8 cellular contexts compared by ENCODE assay signal in the genomic region with DNA sequence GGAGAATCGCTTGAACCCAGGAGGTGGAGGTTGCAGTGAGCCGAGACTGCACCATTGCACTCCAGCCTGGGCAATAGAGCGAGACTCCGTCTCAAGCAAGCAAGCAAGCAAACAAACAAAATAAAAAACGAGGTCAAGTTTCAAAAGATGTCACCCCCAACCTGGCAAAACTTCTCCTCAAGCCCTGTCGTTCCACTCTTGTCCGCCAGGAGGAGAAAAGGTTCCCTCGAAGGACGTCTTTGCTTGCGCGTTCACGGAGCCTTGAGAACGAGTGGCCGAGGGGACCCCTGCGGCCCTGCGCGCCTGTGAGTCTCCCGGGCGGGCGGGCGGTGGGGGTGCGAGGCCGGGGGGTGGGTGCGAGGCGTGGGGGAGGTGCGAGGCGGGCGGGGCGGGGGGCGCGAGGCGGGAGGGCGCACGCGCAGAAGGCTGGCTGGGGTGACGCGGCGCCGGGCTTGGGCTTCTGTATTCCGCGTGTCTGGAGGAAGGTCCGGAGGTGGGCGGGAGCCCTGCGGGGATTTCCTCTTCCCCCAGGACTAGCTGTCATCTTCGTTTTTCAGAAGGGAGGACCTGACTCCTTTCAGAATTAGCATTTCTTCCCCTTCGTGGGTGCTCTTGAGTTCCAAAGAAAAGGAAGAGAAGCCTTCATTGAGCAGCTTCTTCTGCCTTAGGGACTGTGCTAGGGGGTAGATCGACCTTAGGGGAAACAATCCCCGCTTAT. TPM values are rescaled to one million over a fixed set of nuclear protein-coding genes. Genes with fewer than 3 reads are reported as not detected.
DNase-seq lines count a peak whose midpoint lies in the region; TF ChIP-seq lines count a peak whose summit lies in the region.

No MANE protein-coding gene starts in this region.

- 4 to 6% methylated on average over 19 to 21 of the region's 48 CpGs for WGBS in esophagus squamous epithelium, 2 donors

- no peak for TF ChIP-seq POLR2A in esophagus squamous epithelium (IDR thresholded peaks at IDR 0.05)

- peaks cover 0 to 15% (median 0%) of the 10 kb centered on the region in 4 donors for H3K27me3 ChIP-seq in esophagus squamous epithelium
- H3K27me3 ChIP-seq in muscle layer of colon (ENCODE audit: control insufficient read depth in 1 of 2, insufficient read depth in 2 of 2, low read length in 2 of 2): peaks cover 0 to 5% of the 10 kb centered on the region in 2 donors

- H3K36me3 ChIP-seq in esophagus squamous epithelium (no peaks in the 10 kb centered on the region), muscle layer of colon (ENCODE audit: insufficient read depth, low read length) (no peaks in the 10 kb centered on the region)

- intact Hi-C loops in esophagus squamous epithelium (cut with DNase I): no loop called here

- no peak overlapping the region for H3K9ac ChIP-seq in muscle layer of colon (ENCODE audit: low read length)

- peak; percentile 80 to 87 (median 84) for TF ChIP-seq CTCF in esophagus squamous epithelium (IDR thresholded peaks at IDR 0.05)

- peak overlapping the region; percentile 34 to 73 (median 50) for H3K4me3 ChIP-seq in esophagus squamous epithelium
- peak overlapping the region; percentile 23 to 61 for H3K4me3 ChIP-seq in muscle layer of colon (ENCODE audit: low read depth in 1 of 2, low read length in 2 of 2)

- H3K27ac ChIP-seq in esophagus squamous epithelium (peak overlapping the region; percentile 51 to 78 (median 64)), muscle layer of colon (ENCODE audit: low read depth, low read length) (no peak overlapping the region)

- H3K4me1 ChIP-seq in esophagus squamous epithelium (peaks cover 5 to 33% (median 9%) of the 10 kb centered on the region in 3 donors), muscle layer of colon (ENCODE audit: insufficient read depth, low read length) (no peaks in the 10 kb centered on the region)

- DNase-seq in NCI-H524 (lab: John Stamatoyannopoulos, UW) (peak; percentile 70 to 81), NCI-H524 treated with DMSO at 0.1 percent for 48 hours (lab: John Stamatoyannopoulos, UW) (no peak), HS-5 (ENCODE audit: low read depth) (peak; percentile 35), OCI-M2 (lab: John Stamatoyannopoulos, UW; ENCODE audit: unreplicated experiment) (peak; percentile 32), esophagus squamous epithelium (lab: John Stamatoyannopoulos, UW) (no peak)
- DNase-seq in activated T-cell treated with anti-CD3 and anti-CD28 coated beads, Interleukin-2, amount 50 U/mL, for 1 hour: peak; percentile 82
- DNase-seq in stimulated activated CD8-positive, alpha-beta memory T cell treated with anti-CD3 and anti-CD28 coated beads, Interleukin-4, amount 100 ng/mL, for 24 hours (ENCODE audit: low read depth): peak; percentile 80

- no peaks in the 10 kb centered on the region for H3K9me3 ChIP-seq in esophagus squamous epithelium
- no peaks in the 10 kb centered on the region for H3K9me3 ChIP-seq in muscle layer of colon (ENCODE audit: low read length)

RNA-seq across cellular contexts. Expression of gene SLC52A1, which starts 3.7 kb away (rescaled TPM):
- 1 to 10 TPM in 2 of 4 donors, under 1 TPM in 2; 0.26 to 1.4 (median 1.1) TPM for total RNA-seq in esophagus squamous epithelium

RNA-seq across cellular contexts. Expression of gene KIF1C, which starts 33.8 kb away (rescaled TPM):
- total RNA-seq in esophagus squamous epithelium: 10 to 100 TPM; 66.9 to 93.3 (median 81.7) TPM

RNA-seq across cellular contexts. Expression of gene INCA1, which starts 34.2 kb away (rescaled TPM):
- total RNA-seq in esophagus squamous epithelium: 1 to 10 TPM in 1 of 4 donors, under 1 TPM in 1, not detected in 2; 0.31 to 1.1 TPM

RNA-seq across cellular contexts. Expression of gene CAMTA2, which starts 44.0 kb away (rescaled TPM):
- total RNA-seq in esophagus squamous epithelium: 10 to 100 TPM in 3 of 4 donors, 1 to 10 TPM in 1; 6.9 to 19.6 (median 13.4) TPM

RNA-seq across cellular contexts. Expression of gene ZFP3, which starts 46.7 kb away (rescaled TPM):
- 1 to 10 TPM; 1.4 to 6.1 (median 2.3) TPM for total RNA-seq in esophagus squamous epithelium

Comparison
In these comparisons a context has a peak if more than half of its experiments do, and no peak if none do; other contexts are left out.
1. DNase-seq: peak in NCI-H524 (2 of 2), HS-5 (single experiment), OCI-M2 (single experiment), activated T-cell treated with anti-CD3 and anti-CD28 coated beads, Interleukin-2, amount 50 U/mL, for 1 hour (single experiment) and stimulated activated CD8-positive, alpha-beta memory T cell treated with anti-CD3 and anti-CD28 coated beads, Interleukin-4, amount 100 ng/mL, for 24 hours (single experiment); none in NCI-H524 treated with DMSO at 0.1 percent for 48 hours (single experiment) and esophagus squamous epithelium (single experiment).